8 cellular contexts compared by ENCODE assay signal in genomic region chr11:86041975-86042378, GRCh38. TPM values are rescaled to one million over a fixed set of nuclear protein-coding genes. Genes with fewer than 3 reads are reported as not detected.
A peak's percentile ranks its signal among the peaks of the same experiment; 100 is the strongest.
DNase-seq lines count a peak whose midpoint lies in the region; ATAC-seq and TF ChIP-seq lines count a peak whose summit lies in the region.

No MANE protein-coding gene starts in this region.

- DNase-seq in COLO668 (lab: John Stamatoyannopoulos, UW; ENCODE audit: unreplicated experiment) (peak; percentile 51), NCI-H2196 treated with DMSO at 0.1 percent for 48 hours (lab: John Stamatoyannopoulos, UW; ENCODE audit: unreplicated experiment) (peak; percentile 53), epidermal melanocyte (ENCODE audit: insufficient read length, low spot score) (peak; percentile 59), mucosa of gallbladder (ENCODE audit: low spot score) (peak; percentile 88), ureter (ENCODE audit: low spot score) (peak; percentile 76)

- TF ChIP-seq CTCF in VCaP (conservative IDR thresholded peaks at IDR 0.05) = peak; percentile 96

- H3K27ac ChIP-seq in VCaP = no peak overlapping the region

- ATAC-seq in GM18868 (IDR thresholded peaks at IDR 0.05; ENCODE audit: unreplicated experiment) (peak; percentile 67), HG03108 (IDR thresholded peaks at IDR 0.05; ENCODE audit: unreplicated experiment) (peak; percentile 55)

RNA-seq across cellular contexts. Expression of gene PICALM, which starts 26.9 kb away (rescaled TPM):
- total RNA-seq in mucosa of gallbladder (205 TPM), ureter (261 TPM)
